24 cellular contexts compared by ENCODE assay signal in genomic region chr10:7419998-7420397, GRCh38.
"Had no signal": no experiment of that assay in that cellular context is flagged by ENCODE, and none has a peak within 500 bp of the region (broad histone marks: within the 10 kb centered on the region; RNA-seq: fewer than 3 reads in every experiment).

No MANE protein-coding gene starts in this region.

- H3K9me3 Mint-ChIP-seq: dendritic cell treated with granulocyte-macrophage colony-stimulating factor and Interleukin-4, amounts not matched to agents 40 ng/mL and 50 ng/mL, for 4 days; effector memory CD8-positive, alpha-beta T cell; mesothelial cell of epicardium had no signal

- H3K4me3 Mint-ChIP-seq: dendritic cell treated with granulocyte-macrophage colony-stimulating factor and Interleukin-4, amounts not matched to agents 40 ng/mL and 50 ng/mL, for 4 days; effector memory CD8-positive, alpha-beta T cell; endodermal cell; mesothelial cell of epicardium had no signal

- H3K27ac Mint-ChIP-seq: dendritic cell treated with granulocyte-macrophage colony-stimulating factor and Interleukin-4, amounts not matched to agents 40 ng/mL and 50 ng/mL, for 4 days; effector memory CD8-positive, alpha-beta T cell; endodermal cell; mesothelial cell of epicardium had no signal

- H3K4me1 ChIP-seq: colonic mucosa, esophagus squamous epithelium, left lung, lower lobe of right lung had no signal

- H3K4me3 ChIP-seq: colonic mucosa, esophagus squamous epithelium, gastrocnemius medialis, heart right ventricle, left lung, lower lobe of right lung, mucosa of descending colon had no signal

- H3K27me3 ChIP-seq: colonic mucosa, gastrocnemius medialis had no signal

- DNase-seq: colonic mucosa; cortex of kidney; effector CD8-positive, alpha-beta T cell; effector memory CD8-positive, alpha-beta T cell; endodermal cell; erythroblast; esophagus squamous epithelium; foreskin fibroblast; foreskin melanocyte; gastrocnemius medialis; glutamatergic neuron; head of caudate nucleus; heart right ventricle; hippocampal formation; left cardiac atrium; left lung; left ventricle myocardium superior; lower lobe of right lung; mesenchymal stem cell; mucosa of descending colon had no signal

- ATAC-seq: effector memory CD8-positive, alpha-beta T cell; esophagus mucosa; gastrocnemius medialis; heart right ventricle; left cardiac atrium; left lung; left ventricle myocardium superior; lower lobe of right lung; mucosa of descending colon had no signal

- H3K36me3 Mint-ChIP-seq: mesothelial cell of epicardium had no signal

- H3K9me3 ChIP-seq: colonic mucosa, esophagus squamous epithelium, gastrocnemius medialis, heart right ventricle, left lung, lower lobe of right lung, mucosa of descending colon had no signal

- H3K27ac ChIP-seq: colonic mucosa, epithelial cell of prostate, esophagus squamous epithelium, gastrocnemius medialis, heart right ventricle, left lung, lower lobe of right lung had no signal

- H3K36me3 ChIP-seq: colonic mucosa, esophagus squamous epithelium, gastrocnemius medialis, heart right ventricle, left lung, lower lobe of right lung had no signal

- H3K4me1 Mint-ChIP-seq: mesothelial cell of epicardium had no signal
